ENCODE assay signal across 1 cellular context in genomic region chr18:45688113-45688512, GRCh38.
TF ChIP-seq lines count a peak whose summit lies in the region.

No MANE protein-coding gene starts in this region.

TF ChIP-seq in IMR-90, 13 proteins besides CTCF, POLR2A, EP300 and RAD21:
- TF ChIP-seq MAZ (IDR thresholded peaks at IDR 0.05; ENCODE audit: borderline replicate concordance, low read depth, low read length) (no peak), RFX5 (IDR thresholded peaks at IDR 0.05; ENCODE audit: low read depth, low read length) (no peak), USF2 (IDR thresholded peaks at IDR 0.05; ENCODE audit: low read depth, low read length) (no peak), SMC3 (IDR thresholded peaks at IDR 0.05; ENCODE audit: low read depth, low read length) (no peak), BHLHE40 (IDR thresholded peaks at IDR 0.05; ENCODE audit: low read depth, low read length) (no peak), MXI1 (IDR thresholded peaks at IDR 0.05; ENCODE audit: borderline replicate concordance, low read depth, low read length) (no peak), NFE2L2 (IDR thresholded peaks at IDR 0.05; ENCODE audit: low read depth, low read length) (no peak), ELK1 (IDR thresholded peaks at IDR 0.05; ENCODE audit: borderline replicate concordance, low read depth, low read length) (no peak), MAFK (IDR thresholded peaks at IDR 0.05; ENCODE audit: low read depth, low read length) (no peak)
